In the genomic region with DNA sequence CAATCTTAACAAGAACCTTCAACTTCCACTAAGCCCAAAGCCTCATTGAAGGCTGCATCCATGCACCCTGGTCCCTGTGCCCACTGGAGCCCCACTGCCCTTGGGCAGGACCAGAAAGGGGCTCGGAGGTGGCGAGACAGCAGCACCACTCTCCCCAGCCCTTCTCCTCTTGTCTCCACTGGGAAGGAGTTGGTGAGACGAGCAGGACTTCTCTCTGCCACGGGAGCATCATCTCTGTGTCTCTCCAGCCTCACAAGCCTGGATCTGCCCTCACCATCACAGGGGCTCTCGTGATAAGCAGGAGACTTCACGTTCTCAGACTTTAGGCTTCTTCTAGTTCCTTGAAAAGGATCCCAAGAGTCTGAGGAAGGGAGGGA, we compare ENCODE assay signal across 19 cellular contexts. TPM values are rescaled to one million over a fixed set of nuclear protein-coding genes. Genes with fewer than 3 reads are reported as not detected.
A peak's percentile ranks its signal among the peaks of the same experiment; 100 is the strongest.
DNase-seq lines count a peak whose midpoint lies in the region; ATAC-seq and TF ChIP-seq lines count a peak whose summit lies in the region.
"Had no signal": no experiment of that assay in that cellular context is flagged by ENCODE, and none has a peak within 500 bp of the region (broad histone marks: within the 10 kb centered on the region; RNA-seq: fewer than 3 reads in every experiment).

No MANE protein-coding gene starts in this region.

- H3K27me3 Mint-ChIP-seq in T-helper 1 cell treated with Interleukin-12 subunit alpha and Interleukin-12 subunit beta and Interleukin-4 antibody, amounts not matched to agents 30 μg/mL and 1 μg/mL, for 36 hours (ENCODE audit: low read depth) = peaks cover 48% of the 10 kb centered on the region
- H3K27me3 Mint-ChIP-seq in stimulated activated naive CD8-positive, alpha-beta T cell treated with anti-CD3 and anti-CD28 coated beads, Interleukin-15, amount 100 ng/mL, for 72 hours = peaks cover 67% of the 10 kb centered on the region

- H3K36me3 Mint-ChIP-seq in T-helper 1 cell treated with Interleukin-12 subunit alpha and Interleukin-12 subunit beta and Interleukin-4 antibody, amounts not matched to agents 30 μg/mL and 1 μg/mL, for 36 hours (ENCODE audit: low read depth) = peaks cover 1% of the 10 kb centered on the region
- H3K36me3 Mint-ChIP-seq: CD4-positive, CD25-positive, alpha-beta regulatory T cell had no signal

- no peaks in the 10 kb centered on the region for H3K9me3 Mint-ChIP-seq in T-helper 1 cell treated with Interleukin-12 subunit alpha and Interleukin-12 subunit beta and Interleukin-4 antibody, amounts not matched to agents 30 μg/mL and 1 μg/mL, for 36 hours
- no peaks in the 10 kb centered on the region for H3K9me3 Mint-ChIP-seq in stimulated activated naive CD8-positive, alpha-beta T cell treated with anti-CD3 and anti-CD28 coated beads, Interleukin-15, amount 100 ng/mL, for 72 hours
- H3K9me3 Mint-ChIP-seq: CD4-positive, CD25-positive, alpha-beta regulatory T cell had no signal

- H3K36me3 ChIP-seq in PC-3 (ENCODE audit: low read depth, low read length) (no peaks in the 10 kb centered on the region), HAP-1 (replicated peaks) (no peaks in the 10 kb centered on the region), esophagus squamous epithelium (no peaks in the 10 kb centered on the region)
- H3K36me3 ChIP-seq: ascending aorta had no signal

- H3K27ac ChIP-seq in PC-3 (ENCODE audit: low read length) = peak overlapping the region; percentile 23; the same call in 1 of the 2 replicates
- H3K27ac ChIP-seq in foreskin keratinocyte = peak overlapping the region; percentile 93
- no peak overlapping the region for H3K27ac ChIP-seq in esophagus squamous epithelium
- H3K27ac ChIP-seq: 22Rv1, ascending aorta had no signal

- no peak for DNase-seq in T-helper 1 cell
- no peak for DNase-seq in PC-3
- no peak for DNase-seq in foreskin keratinocyte
- no peak for DNase-seq in stimulated activated naive CD8-positive, alpha-beta T cell treated with anti-CD3 and anti-CD28 coated beads, Interleukin-15, amount 100 ng/mL, for 72 hours
- DNase-seq in NCI-H2171 (lab: John Stamatoyannopoulos, UW) = no peak
- no peak for DNase-seq in HAP-1 (ENCODE audit: low spot score in 2 of 2)
- DNase-seq in esophagus squamous epithelium (lab: John Stamatoyannopoulos, UW) = no peak
- DNase-seq: activated gamma-delta T cell treated with Interleukin-2 at 50 U/mL for 16 hours; CD4-positive, CD25-positive, alpha-beta regulatory T cell; DMS79 treated with DMSO at 0.1 percent for 48 hours; H7; midbrain; NCI-H2107 had no signal

- no peak overlapping the region for H3K4me3 Mint-ChIP-seq in T-helper 1 cell treated with Interleukin-12 subunit alpha and Interleukin-12 subunit beta and Interleukin-4 antibody, amounts not matched to agents 30 μg/mL and 1 μg/mL, for 36 hours
- H3K4me3 Mint-ChIP-seq in stimulated activated naive CD8-positive, alpha-beta T cell treated with anti-CD3 and anti-CD28 coated beads, Interleukin-15, amount 100 ng/mL, for 72 hours = no peak overlapping the region
- H3K4me3 Mint-ChIP-seq: CD4-positive, CD25-positive, alpha-beta regulatory T cell had no signal

- no peaks in the 10 kb centered on the region for H4K20me1 ChIP-seq in PC-3 (ENCODE audit: low read length)

- CTCF ChIA-PET in PC-3 (lab: Charles Lee) = interaction anchor here (2.3 kb wide), 1 partner anchor 17 kb away, joined by 6 read pairs; no protein-coding TSS in a partner anchor

- WGBS in esophagus squamous epithelium, 2 donors = 51 to 63% methylated on average over 6 of the region's 6 CpGs

- peak overlapping the region; percentile 26; the same call in 1 of the 2 replicates for H3K4me2 ChIP-seq in PC-3 (ENCODE audit: low read length)

- no peak for TF ChIP-seq POLR2A in esophagus squamous epithelium (IDR thresholded peaks at IDR 0.05)

- H3K9me2 ChIP-seq in PC-3 (replicated peaks; ENCODE audit: low read length) = no peaks in the 10 kb centered on the region

- peak overlapping the region; percentile 71 for H3K27ac Mint-ChIP-seq in T-helper 1 cell treated with Interleukin-12 subunit alpha and Interleukin-12 subunit beta and Interleukin-4 antibody, amounts not matched to agents 30 μg/mL and 1 μg/mL, for 36 hours
- peak overlapping the region; percentile 21 to 51 for H3K27ac Mint-ChIP-seq in stimulated activated naive CD8-positive, alpha-beta T cell treated with anti-CD3 and anti-CD28 coated beads, Interleukin-15, amount 100 ng/mL, for 72 hours

- no peaks in the 10 kb centered on the region for H3F3A ChIP-seq in PC-3 (ENCODE audit: low read length, unreplicated experiment)

- BruUV-seq in PC-3 (replicated peaks; lab: Mats Ljungman, UMichigan) = no TSS peak

- H3K4me3 ChIP-seq in PC-3 (ENCODE audit: low read length) (no peak overlapping the region), HAP-1 (no peak overlapping the region), esophagus squamous epithelium (no peak overlapping the region)
- H3K4me3 ChIP-seq: ascending aorta had no signal

- peaks cover 14% of the 10 kb centered on the region for H3K4me1 Mint-ChIP-seq in T-helper 1 cell treated with Interleukin-12 subunit alpha and Interleukin-12 subunit beta and Interleukin-4 antibody, amounts not matched to agents 30 μg/mL and 1 μg/mL, for 36 hours (ENCODE audit: low read depth)
- peaks cover 23% of the 10 kb centered on the region for H3K4me1 Mint-ChIP-seq in stimulated activated naive CD8-positive, alpha-beta T cell treated with anti-CD3 and anti-CD28 coated beads, Interleukin-15, amount 100 ng/mL, for 72 hours
- H3K4me1 Mint-ChIP-seq: CD4-positive, CD25-positive, alpha-beta regulatory T cell had no signal

- POLR2A ChIA-PET in PC-3 (lab: Charles Lee; ENCODE audit: unreplicated experiment) = no interaction called here

- H3K79me2 ChIP-seq in PC-3 (ENCODE audit: low read length) = no peaks in the 10 kb centered on the region

- intact Hi-C loops in PC-3 (cut with micrococcal nuclease) (no loop called here), esophagus squamous epithelium (cut with DNase I) (no loop called here)

- H3K27me3 ChIP-seq in PC-3 (ENCODE audit: low read length) = 0 out of 2 replicates have a peak, but pooled peaks cover 9% of the 10 kb centered on the region
- peaks cover 24% of the 10 kb centered on the region for H3K27me3 ChIP-seq in foreskin keratinocyte
- H3K27me3 ChIP-seq in HAP-1 (ENCODE audit: low read depth) = peaks cover 54% of the 10 kb centered on the region
- peaks cover 0 to 65% (median 0%) of the 10 kb centered on the region in 4 donors for H3K27me3 ChIP-seq in esophagus squamous epithelium
- H3K27me3 ChIP-seq: ascending aorta had no signal

- in situ Hi-C loops in HAP-1 (cut with MboI; ENCODE audit: low sequenced_read_pairs) = no loop called here

- H3K4me1 ChIP-seq in PC-3 (ENCODE audit: insufficient read depth, low read length) (peaks cover 22% of the 10 kb centered on the region), foreskin keratinocyte (peaks cover 11% of the 10 kb centered on the region), HAP-1 (no peaks in the 10 kb centered on the region), esophagus squamous epithelium (peaks cover 0 to 9% (median 0%) of the 10 kb centered on the region in 3 donors)
- H3K4me1 ChIP-seq: ascending aorta had no signal

- no peak overlapping the region; the same call in 1 of the 2 replicates for H3K9ac ChIP-seq in PC-3 (ENCODE audit: low read length)

- TF ChIP-seq CTCF in PC-3 (conservative IDR thresholded peaks at IDR 0.05; ENCODE audit: low read depth, low read length) (no peak), foreskin keratinocyte (conservative IDR thresholded peaks at IDR 0.05) (no peak), esophagus squamous epithelium (IDR thresholded peaks at IDR 0.05) (no peak)

- H3K9me3 ChIP-seq in PC-3 (ENCODE audit: low read length) (no peaks in the 10 kb centered on the region), HAP-1 (no peaks in the 10 kb centered on the region), esophagus squamous epithelium (no peaks in the 10 kb centered on the region)
- H3K9me3 ChIP-seq: ascending aorta had no signal

- peak overlapping the region; percentile 49; the same call in 1 of the 2 replicates for H2AFZ ChIP-seq in PC-3 (ENCODE audit: low read length)

- ATAC-seq in PC-3 (peak; percentile 13; the same call in 1 of the 2 replicates), foreskin keratinocyte (peak; percentile 23)
- peak; percentile 10 for ATAC-seq in stimulated activated naive CD8-positive, alpha-beta T cell treated with anti-CD3 and anti-CD28 coated beads, Interleukin-15, amount 100 ng/mL, for 72 hours

RNA-seq across cellular contexts. Expression of a gene that starts 7.2 kb away (rescaled TPM):
- total RNA-seq in PC-3 (2014; rRNA removed) = not detected in 2 replicates
- not detected in 2 replicates for total RNA-seq in foreskin keratinocyte
- polyA plus RNA-seq in foreskin keratinocyte = not detected in 2 replicates
- total RNA-seq in esophagus squamous epithelium = not detected
- total RNA-seq: ascending aorta; CD4-positive, CD25-positive, alpha-beta regulatory T cell; dermis blood vessel endothelial cell; kidney epithelial cell; T-helper 2 cell treated with Interferon-gamma antibody and Interleukin-4, amounts not matched to agents 100 ng/mL and 5 ng/mL, for 36 hours had no signal
- polyA plus RNA-seq: CD4-positive, CD25-positive, alpha-beta regulatory T cell had no signal

RNA-seq across cellular contexts. Expression of a gene that starts 31.4 kb away (rescaled TPM):
- total RNA-seq in PC-3 (2014; rRNA removed) (10.1 and 12.2 TPM in 2 replicates), foreskin keratinocyte (26.2 and 27.0 TPM in 2 replicates), esophagus squamous epithelium (10 to 100 TPM; 25.0 to 31.4 (median 27.3) TPM)
- polyA plus RNA-seq in foreskin keratinocyte = 5.9 and 7.3 TPM in 2 replicates

Comparison
In these comparisons a context has a peak if more than half of its experiments do, and no peak if none do; other contexts are left out.
1. H3K27ac ChIP-seq: peak in PC-3 (single experiment) and foreskin keratinocyte (single experiment); none in esophagus squamous epithelium (0 of 4).
2. Peak in every context shown above with its lines, with median percentiles within 50 percentile points of each other: ATAC-seq.